7 cellular contexts compared by ENCODE assay signal in genomic region chr7:150988230-150989226, GRCh38. TPM values are rescaled to one million over a fixed set of nuclear protein-coding genes. Genes with fewer than 3 reads are reported as not detected.
DNase-seq lines count a peak whose midpoint lies in the region; ATAC-seq, FAIRE-seq and TF ChIP-seq lines count a peak whose summit lies in the region.

No MANE protein-coding gene starts in this region.

- TF ChIP-seq RAD21 in HepG2 (CRISPR knock-in tag; IDR thresholded peaks at IDR 0.05): peak; percentile 76

- H3K4me3 ChIP-seq in coronary artery (peak overlapping the region; percentile 48), HepG2 (replicated peaks in 1 of 3; ENCODE audit: insufficient read depth in 1 of 3, low read depth in 2 of 3, low read length in 3 of 3) (no peak overlapping the region)

- H2AFZ ChIP-seq in HepG2 (ENCODE audit: low read length): no peak overlapping the region

- no peaks in the 10 kb centered on the region for H3K79me2 ChIP-seq in HepG2 (ENCODE audit: insufficient read depth, low read length)

- 28% methylated on average over 15 of the region's 31 CpGs for WGBS in HepG2 (ENCODE audit: low lambda C conversion rate)

- no peak overlapping the region for H3K9ac ChIP-seq in HepG2 (ENCODE audit: insufficient read depth, low read depth, low read length)

- no peaks in the 10 kb centered on the region for H3K4me1 ChIP-seq in HepG2 (ENCODE audit: insufficient read depth, low read length)

- no peaks in the 10 kb centered on the region for H3K9me3 ChIP-seq in HepG2 (ENCODE audit: low read length)

- peak; percentile 56 for ATAC-seq in HepG2
- no peak for ATAC-seq in GM18868 (IDR thresholded peaks at IDR 0.05; ENCODE audit: unreplicated experiment)

- H4K20me1 ChIP-seq in HepG2 (ENCODE audit: insufficient read depth, low read length): 0 out of 2 replicates have a peak, but pooled peaks cover 5% of the 10 kb centered on the region

- peak overlapping the region in 1 of 2 donors; percentile 69 for H3K27ac ChIP-seq in coronary artery
- H3K27ac ChIP-seq in HepG2 (ENCODE audit: extremely low read length, insufficient read depth, low read length): no peak overlapping the region

- TF ChIP-seq CTCF in GM13977 (IDR thresholded peaks at IDR 0.05; ENCODE audit: extremely low read depth, insufficient read depth, missing control alignments) (peak; percentile 80), coronary artery (IDR thresholded peaks at IDR 0.05) (peak; percentile 32), HepG2 (CRISPR knock-in tag; IDR thresholded peaks at IDR 0.05) (peak; percentile 73)

- TF ChIP-seq POLR2A in HepG2 (IDR thresholded peaks at IDR 0.05; ENCODE audit: insufficient read depth in 1 of 2, low read depth in 2 of 2, low read length in 2 of 2): no peak

- POLR2A ChIA-PET in HepG2 (lab: Yijun Ruan, JAX): no interaction called here

- no peaks in the 10 kb centered on the region for H3K36me3 ChIP-seq in HepG2 (replicated peaks in 1 of 2; ENCODE audit: control insufficient read depth in 1 of 2, insufficient read depth in 2 of 2, low read length in 2 of 2)

- TF ChIP-seq EP300 in HepG2 (IDR thresholded peaks at IDR 0.05; ENCODE audit: low read depth in 2 of 2, low read length in 2 of 2) (no peak), HepG2 (CRISPR knock-in tag; IDR thresholded peaks at IDR 0.05; ENCODE audit: borderline replicate concordance) (no peak)

- no peak overlapping the region for H3K4me2 ChIP-seq in HepG2 (ENCODE audit: low read depth, low read length)

- in situ Hi-C loops in GM13977 (cut with MboI; ENCODE audit: low pct_unique_long_range_greater_than_20kb, low sequenced_read_pairs, unreplicated experiment): no loop called here
- in situ Hi-C loops in HepG2 (cut with HindIII; ENCODE audit: extremely low pct_ligation_motif_present, low pct_unique_long_range_greater_than_20kb): loop anchor here (5.0 kb wide), 1 partner anchor 91 kb away; no protein-coding TSS in a partner anchor

- H3K27me3 ChIP-seq in HepG2 (ENCODE audit: control insufficient read depth in 1 of 2, insufficient read depth in 2 of 2, low read length in 2 of 2): peaks cover 4 to 42% of the 10 kb centered on the region in 2 experiments; a peak in 4 of 5 replicates

- DNase-seq in GM13977 (ENCODE audit: low spot score) (peak; percentile 85), NCI-H2107 treated with DMSO at 0.1 percent for 48 hours (lab: John Stamatoyannopoulos, UW; ENCODE audit: unreplicated experiment) (peak; percentile 51), coronary artery (ENCODE audit: low spot score) (no peak), HepG2 (ENCODE audit: low spot score) (no peak)
- DNase-seq in activated CD4-positive, alpha-beta T cell treated with anti-CD3 and anti-CD28 coated beads for 48 hours: peak; percentile 80
- DNase-seq in stimulated activated CD8-positive, alpha-beta memory T cell treated with anti-CD3 and anti-CD28 coated beads, Interleukin-15, amount 100 ng/mL, for 1 hour (ENCODE audit: low read depth): peak; percentile 49

- no TSS peak for BruUV-seq in HepG2 (replicated peaks; lab: Mats Ljungman, UMichigan)

- intact Hi-C loops in HepG2 (cut with micrococcal nuclease; ENCODE audit: unreplicated experiment): loop anchor here (1.0 kb wide), 1 partner anchor 90 kb away; no protein-coding TSS in a partner anchor

- CTCF ChIA-PET in HepG2 (lab: Yijun Ruan, JAX; ENCODE audit: low intra/inter-chr PET ratio, low total read pairs): interaction anchor here (1.6 to 1.9 kb wide), 3 partner anchors 23 to 90 kb away, joined by 4 to 13 read pairs (median 7); no protein-coding TSS in a partner anchor

- no peak for FAIRE-seq in HepG2 (lab: Jason Lieb, UNC)

RNA-seq across cellular contexts. Expression of gene NOS3, which starts 2.3 kb away (rescaled TPM):
- total RNA-seq in HepG2 (2016; rRNA removed; fragmentation: Illumina TruSeq; extraction: Trizol): 3.7 and 4.8 TPM in 2 replicates
- 2.6 and 2.9 TPM in 2 replicates for total RNA-seq in HepG2 (2016; cell fraction: cytosol; rRNA removed; fragmentation: Illumina TruSeq; extraction: Trizol; ENCODE audit: low read depth)
- 4.2 and 4.4 TPM in 2 replicates for total RNA-seq in HepG2 (2016; cell fraction: insoluble cytoplasmic fraction; rRNA removed; fragmentation: Illumina TruSeq; extraction: Trizol)
- 3.6 and 5.1 TPM in 2 replicates for total RNA-seq in HepG2 (2016; cell fraction: membrane; rRNA removed; fragmentation: Illumina TruSeq; extraction: Trizol)
- 3.2 and 5.3 TPM in 2 replicates for total RNA-seq in HepG2 (2016; cell fraction: nucleus; rRNA removed; fragmentation: Illumina TruSeq; extraction: Trizol)
- 7.5 and 10.1 TPM in 2 replicates for polyA plus RNA-seq in HepG2 (2011; rRNA removed)
- 5.8 and 10.0 TPM in 2 replicates for polyA plus RNA-seq in HepG2 (2011; cell fraction: cytosol; rRNA removed)
- 17.6 and 19.9 TPM in 2 replicates for polyA plus RNA-seq in HepG2 (2011; cell fraction: nucleus; rRNA removed)
- 4.8 and 5.0 TPM in 2 replicates for polyA plus RNA-seq in HepG2 (2012)
- polyA plus RNA-seq in HepG2 (2016; cell fraction: cytosol; fragmentation: Illumina TruSeq; extraction: Trizol; ENCODE audit: low read depth): 3.9 and 4.8 TPM in 2 replicates
- 7.8 and 8.1 TPM in 2 replicates for polyA plus RNA-seq in HepG2 (2016; cell fraction: insoluble cytoplasmic fraction; fragmentation: Illumina TruSeq; extraction: Trizol; ENCODE audit: low read depth)
- 5.6 and 8.0 TPM in 2 replicates for polyA plus RNA-seq in HepG2 (2016; cell fraction: membrane; fragmentation: Illumina TruSeq; extraction: Trizol; ENCODE audit: low read depth)
- 5.7 and 8.2 TPM in 2 replicates for polyA plus RNA-seq in HepG2 (2016; cell fraction: nucleus; fragmentation: Illumina TruSeq; extraction: Trizol; ENCODE audit: insufficient read depth, low read depth)
- polyA minus RNA-seq in HepG2 (2011; rRNA and poly(A)+ RNA removed; ENCODE audit: low replicate concordance): 0.65 and 23.1 TPM in 2 replicates
- 8.4 and 12.0 TPM in 2 replicates for polyA minus RNA-seq in HepG2 (2011; cell fraction: cytosol; rRNA and poly(A)+ RNA removed)
- 5.0 and 6.3 TPM in 2 replicates for polyA minus RNA-seq in HepG2 (2011; cell fraction: nucleus; rRNA and poly(A)+ RNA removed)

RNA-seq across cellular contexts. Expression of gene KCNH2, which starts 10.4 kb away (rescaled TPM):
- 0.11 TPM in 1 of 2 replicates, not detected in the other for total RNA-seq in HepG2 (2016; rRNA removed; fragmentation: Illumina TruSeq; extraction: Trizol)
- total RNA-seq in HepG2 (2016; cell fraction: cytosol; rRNA removed; fragmentation: Illumina TruSeq; extraction: Trizol; ENCODE audit: low read depth): not detected in 2 replicates
- total RNA-seq in HepG2 (2016; cell fraction: insoluble cytoplasmic fraction; rRNA removed; fragmentation: Illumina TruSeq; extraction: Trizol): 0.13 TPM in 1 of 2 replicates, not detected in the other
- total RNA-seq in HepG2 (2016; cell fraction: membrane; rRNA removed; fragmentation: Illumina TruSeq; extraction: Trizol): 0.07 and 0.09 TPM in 2 replicates
- total RNA-seq in HepG2 (2016; cell fraction: nucleus; rRNA removed; fragmentation: Illumina TruSeq; extraction: Trizol): 0.09 and 0.28 TPM in 2 replicates
- polyA plus RNA-seq in HepG2 (2011; rRNA removed): 0.09 and 0.12 TPM in 2 replicates
- 0.09 and 0.11 TPM in 2 replicates for polyA plus RNA-seq in HepG2 (2011; cell fraction: cytosol; rRNA removed)
- polyA plus RNA-seq in HepG2 (2011; cell fraction: nucleus; rRNA removed): 0.32 and 0.38 TPM in 2 replicates
- 0.07 TPM in 1 of 2 replicates, not detected in the other for polyA plus RNA-seq in HepG2 (2012)
- polyA plus RNA-seq in HepG2 (2016; cell fraction: cytosol; fragmentation: Illumina TruSeq; extraction: Trizol; ENCODE audit: low read depth): 0.03 TPM in 1 of 2 replicates, not detected in the other
- polyA plus RNA-seq in HepG2 (2016; cell fraction: insoluble cytoplasmic fraction; fragmentation: Illumina TruSeq; extraction: Trizol; ENCODE audit: low read depth): not detected in 2 replicates
- 0.06 TPM in 1 of 2 replicates, not detected in the other for polyA plus RNA-seq in HepG2 (2016; cell fraction: membrane; fragmentation: Illumina TruSeq; extraction: Trizol; ENCODE audit: low read depth)
- polyA plus RNA-seq in HepG2 (2016; cell fraction: nucleus; fragmentation: Illumina TruSeq; extraction: Trizol; ENCODE audit: insufficient read depth, low read depth): not detected in 2 replicates
- 0.74 and 1.2 TPM in 2 replicates for polyA minus RNA-seq in HepG2 (2011; rRNA and poly(A)+ RNA removed; ENCODE audit: low replicate concordance)
- polyA minus RNA-seq in HepG2 (2011; cell fraction: cytosol; rRNA and poly(A)+ RNA removed): 0.30 TPM in 1 of 2 replicates, not detected in the other
- polyA minus RNA-seq in HepG2 (2011; cell fraction: nucleus; rRNA and poly(A)+ RNA removed): 0.13 TPM in 1 of 2 replicates, not detected in the other

RNA-seq across cellular contexts. Expression of gene ATG9B, which starts 35.8 kb away (rescaled TPM):
- not detected in 2 replicates for total RNA-seq in HepG2 (2016; rRNA removed; fragmentation: Illumina TruSeq; extraction: Trizol)
- total RNA-seq in HepG2 (2016; cell fraction: cytosol; rRNA removed; fragmentation: Illumina TruSeq; extraction: Trizol; ENCODE audit: low read depth): 0.18 TPM in 1 of 2 replicates, not detected in the other
- total RNA-seq in HepG2 (2016; cell fraction: insoluble cytoplasmic fraction; rRNA removed; fragmentation: Illumina TruSeq; extraction: Trizol): 0.04 TPM in 1 of 2 replicates, not detected in the other
- total RNA-seq in HepG2 (2016; cell fraction: membrane; rRNA removed; fragmentation: Illumina TruSeq; extraction: Trizol): not detected in 2 replicates
- 0.13 TPM in 1 of 2 replicates, not detected in the other for total RNA-seq in HepG2 (2016; cell fraction: nucleus; rRNA removed; fragmentation: Illumina TruSeq; extraction: Trizol)
- 0.24 and 0.39 TPM in 2 replicates for polyA plus RNA-seq in HepG2 (2011; rRNA removed)
- polyA plus RNA-seq in HepG2 (2011; cell fraction: cytosol; rRNA removed): 0.13 and 0.15 TPM in 2 replicates
- 2.9 and 3.2 TPM in 2 replicates for polyA plus RNA-seq in HepG2 (2011; cell fraction: nucleus; rRNA removed)
- polyA plus RNA-seq in HepG2 (2012): 0.51 and 0.72 TPM in 2 replicates
- polyA plus RNA-seq in HepG2 (2016; cell fraction: cytosol; fragmentation: Illumina TruSeq; extraction: Trizol; ENCODE audit: low read depth): not detected in 2 replicates
- polyA plus RNA-seq in HepG2 (2016; cell fraction: insoluble cytoplasmic fraction; fragmentation: Illumina TruSeq; extraction: Trizol; ENCODE audit: low read depth): not detected in 2 replicates
- polyA plus RNA-seq in HepG2 (2016; cell fraction: membrane; fragmentation: Illumina TruSeq; extraction: Trizol; ENCODE audit: low read depth): not detected in 2 replicates
- polyA plus RNA-seq in HepG2 (2016; cell fraction: nucleus; fragmentation: Illumina TruSeq; extraction: Trizol; ENCODE audit: insufficient read depth, low read depth): 0.12 and 0.88 TPM in 2 replicates
- polyA minus RNA-seq in HepG2 (2011; rRNA and poly(A)+ RNA removed; ENCODE audit: low replicate concordance): 0.08 TPM in 1 of 2 replicates, not detected in the other
- not detected in 2 replicates for polyA minus RNA-seq in HepG2 (2011; cell fraction: cytosol; rRNA and poly(A)+ RNA removed)
- polyA minus RNA-seq in HepG2 (2011; cell fraction: nucleus; rRNA and poly(A)+ RNA removed): 0.25 and 0.26 TPM in 2 replicates

RNA-seq across cellular contexts. Expression of gene ABCB8, which starts 39.7 kb away (rescaled TPM):
- total RNA-seq in HepG2 (2016; rRNA removed; fragmentation: Illumina TruSeq; extraction: Trizol): 7.2 and 16.7 TPM in 2 replicates
- 1.1 and 2.0 TPM in 2 replicates for total RNA-seq in HepG2 (2016; cell fraction: cytosol; rRNA removed; fragmentation: Illumina TruSeq; extraction: Trizol; ENCODE audit: low read depth)
- 7.2 and 16.4 TPM in 2 replicates for total RNA-seq in HepG2 (2016; cell fraction: insoluble cytoplasmic fraction; rRNA removed; fragmentation: Illumina TruSeq; extraction: Trizol)
- 3.4 and 3.7 TPM in 2 replicates for total RNA-seq in HepG2 (2016; cell fraction: membrane; rRNA removed; fragmentation: Illumina TruSeq; extraction: Trizol)
- total RNA-seq in HepG2 (2016; cell fraction: nucleus; rRNA removed; fragmentation: Illumina TruSeq; extraction: Trizol): 12.9 and 13.9 TPM in 2 replicates
- polyA plus RNA-seq in HepG2 (2011; rRNA removed): 6.6 and 6.9 TPM in 2 replicates
- polyA plus RNA-seq in HepG2 (2011; cell fraction: cytosol; rRNA removed): 3.9 and 9.1 TPM in 2 replicates
- 20.5 and 25.6 TPM in 2 replicates for polyA plus RNA-seq in HepG2 (2011; cell fraction: nucleus; rRNA removed)
- polyA plus RNA-seq in HepG2 (2012): 4.2 and 4.4 TPM in 2 replicates
- 1.5 and 1.9 TPM in 2 replicates for polyA plus RNA-seq in HepG2 (2016; cell fraction: cytosol; fragmentation: Illumina TruSeq; extraction: Trizol; ENCODE audit: low read depth)
- 5.2 and 6.7 TPM in 2 replicates for polyA plus RNA-seq in HepG2 (2016; cell fraction: insoluble cytoplasmic fraction; fragmentation: Illumina TruSeq; extraction: Trizol; ENCODE audit: low read depth)
- polyA plus RNA-seq in HepG2 (2016; cell fraction: membrane; fragmentation: Illumina TruSeq; extraction: Trizol; ENCODE audit: low read depth): 2.6 and 2.9 TPM in 2 replicates
- polyA plus RNA-seq in HepG2 (2016; cell fraction: nucleus; fragmentation: Illumina TruSeq; extraction: Trizol; ENCODE audit: insufficient read depth, low read depth): 23.3 and 23.7 TPM in 2 replicates
- polyA minus RNA-seq in HepG2 (2011; rRNA and poly(A)+ RNA removed; ENCODE audit: low replicate concordance): 34.8 and 52.5 TPM in 2 replicates
- 7.6 and 11.1 TPM in 2 replicates for polyA minus RNA-seq in HepG2 (2011; cell fraction: cytosol; rRNA and poly(A)+ RNA removed)
- polyA minus RNA-seq in HepG2 (2011; cell fraction: nucleus; rRNA and poly(A)+ RNA removed): 13.7 and 16.2 TPM in 2 replicates

RNA-seq across cellular contexts. Expression of gene ASIC3, which starts 59.8 kb away (rescaled TPM):
- total RNA-seq in HepG2 (2016; rRNA removed; fragmentation: Illumina TruSeq; extraction: Trizol): not detected in 2 replicates
- not detected in 2 replicates for total RNA-seq in HepG2 (2016; cell fraction: cytosol; rRNA removed; fragmentation: Illumina TruSeq; extraction: Trizol; ENCODE audit: low read depth)
- 0.11 TPM in 1 of 2 replicates, not detected in the other for total RNA-seq in HepG2 (2016; cell fraction: insoluble cytoplasmic fraction; rRNA removed; fragmentation: Illumina TruSeq; extraction: Trizol)
- total RNA-seq in HepG2 (2016; cell fraction: membrane; rRNA removed; fragmentation: Illumina TruSeq; extraction: Trizol): not detected in 2 replicates
- total RNA-seq in HepG2 (2016; cell fraction: nucleus; rRNA removed; fragmentation: Illumina TruSeq; extraction: Trizol): 0.28 TPM in 1 of 2 replicates, not detected in the other
- polyA plus RNA-seq in HepG2 (2011; rRNA removed): 0.50 and 0.51 TPM in 2 replicates
- polyA plus RNA-seq in HepG2 (2011; cell fraction: cytosol; rRNA removed): 0.11 and 0.27 TPM in 2 replicates
- polyA plus RNA-seq in HepG2 (2011; cell fraction: nucleus; rRNA removed): 4.2 and 4.6 TPM in 2 replicates
- 0.56 and 1.0 TPM in 2 replicates for polyA plus RNA-seq in HepG2 (2012)
- not detected in 2 replicates for polyA plus RNA-seq in HepG2 (2016; cell fraction: cytosol; fragmentation: Illumina TruSeq; extraction: Trizol; ENCODE audit: low read depth)
- polyA plus RNA-seq in HepG2 (2016; cell fraction: insoluble cytoplasmic fraction; fragmentation: Illumina TruSeq; extraction: Trizol; ENCODE audit: low read depth): not detected in 2 replicates
- not detected in 2 replicates for polyA plus RNA-seq in HepG2 (2016; cell fraction: membrane; fragmentation: Illumina TruSeq; extraction: Trizol; ENCODE audit: low read depth)
- polyA plus RNA-seq in HepG2 (2016; cell fraction: nucleus; fragmentation: Illumina TruSeq; extraction: Trizol; ENCODE audit: insufficient read depth, low read depth): 0.38 and 0.67 TPM in 2 replicates
- 0.48 and 3.4 TPM in 2 replicates for polyA minus RNA-seq in HepG2 (2011; rRNA and poly(A)+ RNA removed; ENCODE audit: low replicate concordance)
- polyA minus RNA-seq in HepG2 (2011; cell fraction: cytosol; rRNA and poly(A)+ RNA removed): not detected in 2 replicates
- polyA minus RNA-seq in HepG2 (2011; cell fraction: nucleus; rRNA and poly(A)+ RNA removed): 0.25 and 0.52 TPM in 2 replicates

Comparison
In these comparisons a context has a peak if more than half of its experiments do, and no peak if none do; other contexts are left out.
1. DNase-seq: peak in GM13977 (single experiment), NCI-H2107 treated with DMSO at 0.1 percent for 48 hours (single experiment), activated CD4-positive, alpha-beta T cell treated with anti-CD3 and anti-CD28 coated beads for 48 hours (single experiment) and stimulated activated CD8-positive, alpha-beta memory T cell treated with anti-CD3 and anti-CD28 coated beads, Interleukin-15, amount 100 ng/mL, for 1 hour (single experiment); none in coronary artery (single experiment) and HepG2 (single experiment).
2. Peak in every context shown above with its lines, with median percentiles within 50 percentile points of each other: CTCF ChIP-seq.